In genomic region chr22:17131686-17132085, GRCh38 we compare ENCODE assay signal across 15 cellular contexts. TPM values are rescaled to one million over a fixed set of nuclear protein-coding genes. Genes with fewer than 3 reads are reported as not detected.
DNase-seq lines count a peak whose midpoint lies in the region; ATAC-seq and TF ChIP-seq lines count a peak whose summit lies in the region.
"Had no signal": no experiment of that assay in that cellular context is flagged by ENCODE, and none has a peak within 500 bp of the region (broad histone marks: within the 10 kb centered on the region; RNA-seq: fewer than 3 reads in every experiment).

No MANE protein-coding gene starts in this region.

- DNase-seq in COLO668 (lab: John Stamatoyannopoulos, UW; ENCODE audit: unreplicated experiment): peak; percentile 51
- DNase-seq in NAMALWA (ENCODE audit: low spot score): peak; percentile 57
- peak; percentile 0 for DNase-seq in kidney glomerular epithelial cell (lab: John Stamatoyannopoulos, UW)
- no peak for DNase-seq in GM20000 (ENCODE audit: low spot score)
- DNase-seq in central memory CD4-positive, alpha-beta T cell: no peak
- DNase-seq in activated effector memory CD4-positive, alpha-beta T cell treated with anti-CD3 and anti-CD28 coated beads, Interleukin-2, amount 50 U/mL, for 16 hours: no peak
- no peak for DNase-seq in left colon
- DNase-seq: activated B cell treated with CpG ODN at 0.5 μM for 24 hours, body of pancreas, MG63, natural killer cell, SIG-M5 had no signal

- H3K9ac ChIP-seq in OCI-LY1 (ENCODE audit: low read length): no peak overlapping the region

- H3K4me1 ChIP-seq in OCI-LY1 (ENCODE audit: insufficient read depth, low read length, severe bottlenecking): peaks cover 20% of the 10 kb centered on the region
- H3K4me1 ChIP-seq: body of pancreas had no signal

- no peaks in the 10 kb centered on the region for H3F3A ChIP-seq in OCI-LY1 (ENCODE audit: insufficient read depth, low read length)

- no peak for ATAC-seq in left colon
- ATAC-seq: body of pancreas, GM12878, natural killer cell had no signal

- TF ChIP-seq CTCF in OCI-LY1 (IDR thresholded peaks at IDR 0.05; ENCODE audit: low read length): 0 out of 2 replicates have a peak, but pooled peaks have one; percentile 6
- TF ChIP-seq CTCF in GM20000 (IDR thresholded peaks at IDR 0.05; ENCODE audit: extremely low read depth, missing control alignments): no peak

- no peaks in the 10 kb centered on the region for H3K36me3 ChIP-seq in OCI-LY1 (ENCODE audit: insufficient read depth, low read length)
- H3K36me3 ChIP-seq: MG63 had no signal

- no peaks in the 10 kb centered on the region for H4K20me1 ChIP-seq in OCI-LY1 (ENCODE audit: insufficient read depth, low read length)

- intact Hi-C loops in left colon (cut with DNase I, micrococcal nuclease): loop anchor here in 1 of 2 donors (10.0 kb wide), 1 partner anchor 73 kb away; no protein-coding TSS in a partner anchor

- no peaks in the 10 kb centered on the region for H3K9me2 ChIP-seq in OCI-LY1 (ENCODE audit: low read depth, low read length)

- no peaks in the 10 kb centered on the region for H3K27me3 ChIP-seq in OCI-LY1 (ENCODE audit: insufficient read depth, low read length)
- H3K27me3 ChIP-seq: MG63 had no signal

- no peak overlapping the region for H3K27ac ChIP-seq in OCI-LY1 (ENCODE audit: low read depth, low read length, poor library complexity, severe bottlenecking)
- H3K27ac ChIP-seq: body of pancreas, epithelial cell of prostate had no signal

- no peak overlapping the region for H2AFZ ChIP-seq in OCI-LY1 (ENCODE audit: low read length)

- peak overlapping the region; percentile 41 for H3K4me2 ChIP-seq in OCI-LY1 (ENCODE audit: low read length)

- H3K4me3 ChIP-seq in OCI-LY1 (ENCODE audit: low read depth, low read length, poor library complexity, severe bottlenecking): peak overlapping the region; percentile 17
- H3K4me3 ChIP-seq: body of pancreas, GM12878, MG63 had no signal

- no peaks in the 10 kb centered on the region for H3K79me2 ChIP-seq in OCI-LY1 (ENCODE audit: insufficient read depth, low read length)

- H3K9me3 ChIP-seq in OCI-LY1 (ENCODE audit: low read length): no peaks in the 10 kb centered on the region
- H3K9me3 ChIP-seq: body of pancreas, MG63 had no signal

RNA-seq across cellular contexts. Expression of gene TMEM121B, which starts 10.5 kb away (rescaled TPM):
- total RNA-seq in left colon: under 1 TPM; 0.15 to 0.42 TPM

RNA-seq across cellular contexts. Expression of gene HDHD5, which starts 27.4 kb away (rescaled TPM):
- 10 to 100 TPM; 29.0 to 41.8 TPM for total RNA-seq in left colon

RNA-seq across cellular contexts. Expression of gene IL17RA, which starts 46.9 kb away (rescaled TPM):
- 10 to 100 TPM; 15.7 to 18.5 TPM for total RNA-seq in left colon

Comparison
In these comparisons a context has a peak if more than half of its experiments do, and no peak if none do; other contexts are left out.
1. DNase-seq: peak in COLO668 (single experiment), NAMALWA (single experiment) and kidney glomerular epithelial cell (single experiment); none in GM20000 (single experiment), central memory CD4-positive, alpha-beta T cell (single experiment), activated effector memory CD4-positive, alpha-beta T cell treated with anti-CD3 and anti-CD28 coated beads, Interleukin-2, amount 50 U/mL, for 16 hours (single experiment) and left colon (0 of 2).